8 cellular contexts compared by ENCODE assay signal in genomic region chr9:126862461-126862830, GRCh38. TPM values are rescaled to one million over a fixed set of nuclear protein-coding genes. Genes with fewer than 3 reads are reported as not detected.
DNase-seq lines count a peak whose midpoint lies in the region; ATAC-seq and TF ChIP-seq lines count a peak whose summit lies in the region.

No MANE protein-coding gene starts in this region.

- no peaks in the 10 kb centered on the region for H3K36me3 ChIP-seq in Loucy (ENCODE audit: insufficient read depth, low read length)

- DNase-seq in CD14-positive monocyte (ENCODE audit: low spot score) = no peak
- DNase-seq in natural killer cell = no peak
- DNase-seq in stimulated activated CD4-positive, alpha-beta T cell treated with anti-CD3 and anti-CD28 coated beads, Interleukin-1b, Interleukin-23, amount 100 ng/mL, for 48 hours = no peak
- DNase-seq in activated CD4-positive, CD25-positive, alpha-beta regulatory T cell (lab: John Stamatoyannopoulos, UW) = no peak

- no peaks in the 10 kb centered on the region for H3K9me3 Mint-ChIP-seq in CD14-positive monocyte
- H3K9me3 Mint-ChIP-seq in dendritic cell treated with granulocyte-macrophage colony-stimulating factor and Interleukin-4, amounts not matched to agents 40 ng/mL and 50 ng/mL, for 4 days = no peaks in the 10 kb centered on the region
- H3K9me3 Mint-ChIP-seq in natural killer cell = no peaks in the 10 kb centered on the region

- H3K4me1 ChIP-seq in Loucy (ENCODE audit: insufficient read depth, low read length, poor library complexity, severe bottlenecking) = peaks cover 38% of the 10 kb centered on the region

- peak overlapping the region; percentile 96 for H3K4me3 ChIP-seq in Loucy (ENCODE audit: low read length, poor library complexity, severe bottlenecking)

- H3K27ac Mint-ChIP-seq in CD14-positive monocyte (peak overlapping the region; percentile 88 to 97 (median 92)), natural killer cell (peak overlapping the region; percentile 41 to 74)
- H3K27ac Mint-ChIP-seq in dendritic cell treated with granulocyte-macrophage colony-stimulating factor and Interleukin-4, amounts not matched to agents 40 ng/mL and 50 ng/mL, for 4 days = peak overlapping the region; percentile 71

- H3K79me2 ChIP-seq in Loucy (ENCODE audit: insufficient read depth, low read length) = peaks cover 57% of the 10 kb centered on the region

- peaks cover 14% of the 10 kb centered on the region for H4K20me1 ChIP-seq in Loucy (ENCODE audit: insufficient read depth, low read length, poor library complexity, severe bottlenecking)

- ATAC-seq in natural killer cell (no peak), HG03139 (IDR thresholded peaks at IDR 0.05; ENCODE audit: unreplicated experiment) (no peak), HG02678 (IDR thresholded peaks at IDR 0.05; ENCODE audit: unreplicated experiment) (no peak)

- no peaks in the 10 kb centered on the region for H3K9me2 ChIP-seq in Loucy (replicated peaks; ENCODE audit: low read depth, low read length)

- H3K9ac ChIP-seq in Loucy (ENCODE audit: low read depth, low read length, poor library complexity, severe bottlenecking) = peak overlapping the region; percentile 75

- H3K36me3 Mint-ChIP-seq in CD14-positive monocyte = peaks cover 29 to 38% of the 10 kb centered on the region in 2 donors
- peaks cover 43% of the 10 kb centered on the region for H3K36me3 Mint-ChIP-seq in dendritic cell treated with granulocyte-macrophage colony-stimulating factor and Interleukin-4, amounts not matched to agents 40 ng/mL and 50 ng/mL, for 4 days (ENCODE audit: low read depth)
- no peaks in the 10 kb centered on the region for H3K36me3 Mint-ChIP-seq in natural killer cell

- no peaks in the 10 kb centered on the region for H3F3A ChIP-seq in Loucy (ENCODE audit: low read depth)

- no peak overlapping the region for H2AFZ ChIP-seq in Loucy (ENCODE audit: low read length)

- peak overlapping the region; percentile 89 to 99 for H3K4me3 Mint-ChIP-seq in CD14-positive monocyte
- peak overlapping the region; percentile 83 for H3K4me3 Mint-ChIP-seq in dendritic cell treated with granulocyte-macrophage colony-stimulating factor and Interleukin-4, amounts not matched to agents 40 ng/mL and 50 ng/mL, for 4 days
- H3K4me3 Mint-ChIP-seq in natural killer cell = peak overlapping the region; percentile 72

- H3K27me3 ChIP-seq in Loucy (ENCODE audit: insufficient read depth, low read length, poor library complexity, severe bottlenecking) = no peaks in the 10 kb centered on the region

- no peaks in the 10 kb centered on the region for H3K9me3 ChIP-seq in Loucy (ENCODE audit: insufficient read depth, low read depth, low read length)

- H3K4me1 Mint-ChIP-seq in CD14-positive monocyte (peaks cover 49% of the 10 kb centered on the region), natural killer cell (peaks cover 27 to 30% of the 10 kb centered on the region in 2 donors)
- peaks cover 58% of the 10 kb centered on the region for H3K4me1 Mint-ChIP-seq in dendritic cell treated with granulocyte-macrophage colony-stimulating factor and Interleukin-4, amounts not matched to agents 40 ng/mL and 50 ng/mL, for 4 days (ENCODE audit: low read depth)

- peaks cover 0 to 1% (median 0%) of the 10 kb centered on the region in 3 donors for H3K27me3 Mint-ChIP-seq in CD14-positive monocyte (ENCODE audit: low read depth in 3 of 3)
- H3K27me3 Mint-ChIP-seq in dendritic cell treated with granulocyte-macrophage colony-stimulating factor and Interleukin-4, amounts not matched to agents 40 ng/mL and 50 ng/mL, for 4 days = no peaks in the 10 kb centered on the region
- H3K27me3 Mint-ChIP-seq in natural killer cell (ENCODE audit: low read depth in 2 of 2) = peaks cover 4 to 7% of the 10 kb centered on the region in 2 donors

- TF ChIP-seq CTCF in CD14-positive monocyte (IDR thresholded peaks at IDR 0.05) = no peak
- no peak for TF ChIP-seq CTCF in Loucy (conservative IDR thresholded peaks at IDR 0.05; ENCODE audit: low read length)
- TF ChIP-seq CTCF in natural killer cell (IDR thresholded peaks at IDR 0.05) = no peak

- intact Hi-C loops in CD14-positive monocyte (cut with micrococcal nuclease) = loop anchor here in 1 of 2 donors (5.0 kb wide), 2 partner anchors 55 kb away; partner anchors contain the start of gene ZBTB43
- intact Hi-C loops in dendritic cell treated with granulocyte-macrophage colony-stimulating factor and Interleukin-4, amounts not matched to agents 40 ng/mL and 50 ng/mL, for 4 days (cut with micrococcal nuclease) = no loop called here
- intact Hi-C loops in natural killer cell (cut with micrococcal nuclease) = no loop called here

- H3K4me2 ChIP-seq in Loucy (ENCODE audit: low read depth, low read length, poor library complexity, severe bottlenecking) = peak overlapping the region; percentile 87

RNA-seq across cellular contexts. Expression of gene ZBTB34, which starts 2.0 kb away (rescaled TPM):
- polyA plus RNA-seq in CD14-positive monocyte = 1 to 10 TPM; 3.2 to 3.6 TPM
- total RNA-seq in natural killer cell = 10 to 100 TPM in 2 of 3 donors, 1 to 10 TPM in 1; 8.9 to 13.9 (median 12.0) TPM

RNA-seq across cellular contexts. Expression of gene RALGPS1, which starts 52.1 kb away (rescaled TPM):
- 1 to 10 TPM in 1 of 2 donors, under 1 TPM in 1; 0.60 to 1.3 TPM for polyA plus RNA-seq in CD14-positive monocyte
- total RNA-seq in natural killer cell = 10 to 100 TPM; 11.9 to 21.2 (median 13.2) TPM

RNA-seq across cellular contexts. Expression of gene ZBTB43, which starts 57.6 kb away (rescaled TPM):
- polyA plus RNA-seq in CD14-positive monocyte = 1 to 10 TPM; 6.1 to 6.8 TPM
- total RNA-seq in natural killer cell = 10 to 100 TPM; 42.1 to 61.0 (median 57.2) TPM
